Comparison of ENCODE assay signal across 21 cellular contexts in the genomic region with DNA sequence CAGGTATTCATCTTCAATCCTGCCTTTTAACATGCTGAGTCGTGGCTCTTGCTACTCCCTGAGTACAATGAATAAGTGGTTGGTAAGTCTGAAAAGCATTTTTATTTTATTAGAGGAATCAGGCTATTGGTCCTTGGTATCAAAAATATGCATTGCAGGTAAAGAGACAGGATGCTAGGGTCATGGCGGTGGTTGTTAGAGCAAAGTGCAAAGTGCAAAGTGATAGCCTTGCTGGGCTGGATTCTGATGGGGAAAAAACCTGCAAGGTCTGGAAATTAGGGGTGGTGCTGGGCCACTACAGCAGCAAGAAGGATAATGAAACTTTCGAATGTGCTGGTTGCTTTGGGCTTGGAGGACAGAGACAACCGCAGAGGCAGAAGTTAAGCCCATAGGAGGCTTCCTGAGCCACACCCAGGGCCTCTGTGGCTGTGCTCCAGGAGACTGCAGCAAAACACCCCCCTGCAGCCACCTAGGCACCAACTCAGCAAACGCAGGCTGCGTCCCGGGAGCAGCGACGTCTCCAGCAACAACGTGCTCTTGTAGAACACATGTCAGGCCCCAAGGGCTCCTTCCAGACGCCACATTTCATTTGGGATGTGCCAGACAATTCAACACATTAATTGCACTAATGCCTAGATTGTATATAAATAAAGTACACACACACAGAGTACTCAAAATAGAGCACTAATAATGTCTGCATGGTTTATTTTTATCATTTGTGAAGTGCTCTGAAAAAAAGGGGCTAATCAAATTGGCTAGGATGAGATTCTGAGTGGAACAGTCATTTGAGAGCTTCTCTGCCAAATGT.
DNase-seq lines count a peak whose midpoint lies in the region; ATAC-seq, FAIRE-seq and TF ChIP-seq lines count a peak whose summit lies in the region.
"Had no signal": no experiment of that assay in that cellular context is flagged by ENCODE, and none has a peak within 500 bp of the region (broad histone marks: within the 10 kb centered on the region; RNA-seq: fewer than 3 reads in every experiment).

No MANE protein-coding gene starts in this region.

- no peaks in the 10 kb centered on the region for H3K9me2 ChIP-seq in GM23338 (ENCODE audit: insufficient read depth)

- no peak for FAIRE-seq in D721Med (lab: Jason Lieb, UNC)
- FAIRE-seq: TTC549 had no signal

- TF ChIP-seq CTCF in GM23338 (conservative IDR thresholded peaks at IDR 0.05; ENCODE audit: low read depth in 2 of 2) (no peak), WTC11 (IDR thresholded peaks at IDR 0.05) (no peak), left ventricle myocardium inferior (IDR thresholded peaks at IDR 0.05; ENCODE audit: borderline replicate concordance) (no peak), D721Med (IDR thresholded peaks at IDR 0.05; ENCODE audit: insufficient read depth, missing control alignments) (no peak)

- no CpG with 5 or more reads among the region's 11 CpGs for WGBS in mesendoderm (ENCODE audit: extremely low coverage, insufficient coverage, low lambda C conversion rate)

- intact Hi-C loops in left ventricle myocardium inferior (cut with micrococcal nuclease): no loop called here

- peaks cover 6% of the 10 kb centered on the region; the same call in 1 of the 2 replicates for H3F3A ChIP-seq in GM23338 (replicated peaks; ENCODE audit: low read depth)

- H3K4me1 Mint-ChIP-seq in GM23338 (peaks cover 76% of the 10 kb centered on the region), WTC11 (peaks cover 75% of the 10 kb centered on the region)

- DNase-seq in GM23338 (ENCODE audit: low spot score) (peak; percentile 52), WTC11 (ENCODE audit: low spot score) (no peak), left ventricle myocardium inferior (peak; percentile 50), mesendoderm (peak; percentile 26), D721Med (ENCODE audit: insufficient read length, low spot score) (no peak), midbrain (lab: John Stamatoyannopoulos, UW) (no peak), GF-D8 (lab: John Stamatoyannopoulos, UW) (no peak)
- DNase-seq: activated CD4-positive, alpha-beta T cell treated with anti-CD3 and anti-CD28 coated beads for 48 hours; CD4-positive, alpha-beta memory T cell; cortex of kidney; DMS153; NCI-H1105; NCI-H2029 treated with DMSO at 0.1 percent for 48 hours; NCI-H526 treated with DMSO at 0.1 percent for 48 hours; stimulated activated CD4-positive, alpha-beta T cell treated with anti-CD3 and anti-CD28 coated beads, Interleukin-4, amount 100 ng/mL, for 1 hour had no signal

- no peak overlapping the region for H3K18ac ChIP-seq in mesendoderm (ENCODE audit: low read length)

- H3K36me3 ChIP-seq in GM23338 (ENCODE audit: insufficient read depth): no peaks in the 10 kb centered on the region
- H3K36me3 ChIP-seq in left ventricle myocardium inferior: no peaks in the 10 kb centered on the region
- no peaks in the 10 kb centered on the region for H3K36me3 ChIP-seq in mesendoderm (ENCODE audit: control insufficient read depth, insufficient read depth, low read length)
- H3K36me3 ChIP-seq: prostate gland had no signal

- H3K4me1 ChIP-seq in GM23338 (ENCODE audit: insufficient read depth): peaks cover 79% of the 10 kb centered on the region
- H3K4me1 ChIP-seq in left ventricle myocardium inferior: peaks cover 90% of the 10 kb centered on the region
- H3K4me1 ChIP-seq in mesendoderm (ENCODE audit: control insufficient read depth, low read depth, low read length): no peaks in the 10 kb centered on the region
- H3K4me1 ChIP-seq: prostate gland had no signal

- peak overlapping the region; percentile 45 for H3K27ac Mint-ChIP-seq in GM23338
- H3K27ac Mint-ChIP-seq in WTC11: peak overlapping the region; percentile 29; the same call in 1 of the 2 replicates
- H3K27ac Mint-ChIP-seq: type B pancreatic cell had no signal

- peaks cover 4% of the 10 kb centered on the region for H3K27me3 Mint-ChIP-seq in GM23338 (ENCODE audit: insufficient read depth, low read depth, poor library complexity)
- no peaks in the 10 kb centered on the region for H3K27me3 Mint-ChIP-seq in WTC11 (ENCODE audit: low read depth)
- H3K27me3 Mint-ChIP-seq: CD4-positive, alpha-beta memory T cell; type B pancreatic cell had no signal

- no peak overlapping the region for H3K56ac ChIP-seq in mesendoderm (ENCODE audit: low read length)

- H3K79me2 ChIP-seq in GM23338 (replicated peaks; ENCODE audit: insufficient read depth): no peaks in the 10 kb centered on the region
- H3K79me2 ChIP-seq in mesendoderm (ENCODE audit: control insufficient read depth, insufficient read depth, low read length): no peaks in the 10 kb centered on the region
- H3K79me2 ChIP-seq: hepatocyte had no signal

- H2BK15ac ChIP-seq in mesendoderm (replicated peaks; ENCODE audit: low read depth): no peak overlapping the region

- no peaks in the 10 kb centered on the region for H3K9me3 Mint-ChIP-seq in GM23338
- H3K9me3 Mint-ChIP-seq in WTC11: no peaks in the 10 kb centered on the region
- H3K9me3 Mint-ChIP-seq: mesothelial cell of epicardium, type B pancreatic cell had no signal

- H3K79me1 ChIP-seq in mesendoderm (ENCODE audit: low read length): no peaks in the 10 kb centered on the region

- CTCF ChIA-PET in WTC11 (lab: Charles Lee): no interaction called here

- ATAC-seq in GM23338: peak; percentile 76
- peak; percentile 79 for ATAC-seq in WTC11
- ATAC-seq in GM21786 (IDR thresholded peaks at IDR 0.05; ENCODE audit: unreplicated experiment): no peak

- H3K9ac ChIP-seq in mesendoderm (ENCODE audit: low read length): no peak overlapping the region

- H3K27ac ChIP-seq in GM23338 (ENCODE audit: low read depth) (peak overlapping the region; percentile 41; the same call in 1 of the 2 replicates), left ventricle myocardium inferior (replicated peaks) (peak overlapping the region; percentile 88), mesendoderm (ENCODE audit: low read depth, low read length) (no peak overlapping the region)
- H3K27ac ChIP-seq: hepatocyte, prostate gland had no signal

- H3K4me3 ChIP-seq in GM23338 (0 out of 2 replicates have a peak overlapping the region, but pooled peaks have one; percentile 20), left ventricle myocardium inferior (peak overlapping the region; percentile 24), mesendoderm (ENCODE audit: low read length) (no peak overlapping the region)
- H3K4me3 ChIP-seq: hepatocyte, prostate gland had no signal

- H2AFZ ChIP-seq in GM23338: no peak overlapping the region
- H2AFZ ChIP-seq: hepatocyte had no signal

- H4K5ac ChIP-seq in mesendoderm (ENCODE audit: low read length): no peak overlapping the region

- no peak overlapping the region for H3K4me3 Mint-ChIP-seq in GM23338
- no peak overlapping the region for H3K4me3 Mint-ChIP-seq in WTC11
- H3K4me3 Mint-ChIP-seq: CD4-positive, alpha-beta memory T cell; mesothelial cell of epicardium; type B pancreatic cell had no signal

- H3K36me3 Mint-ChIP-seq in GM23338 (ENCODE audit: low read depth): no peaks in the 10 kb centered on the region
- H3K36me3 Mint-ChIP-seq in WTC11: no peaks in the 10 kb centered on the region
- H3K36me3 Mint-ChIP-seq: mesothelial cell of epicardium had no signal

- POLR2A ChIA-PET in WTC11 (lab: Charles Lee): no interaction called here

- H4K8ac ChIP-seq in mesendoderm (ENCODE audit: low read depth, low read length): no peak overlapping the region

- no peak overlapping the region for H3K23ac ChIP-seq in mesendoderm (ENCODE audit: low read length)

- H3K27me3 ChIP-seq in GM23338 (ENCODE audit: insufficient read depth) (no peaks in the 10 kb centered on the region), left ventricle myocardium inferior (ENCODE audit: low read depth) (no peaks in the 10 kb centered on the region), mesendoderm (ENCODE audit: insufficient read depth, low read length, poor library complexity) (no peaks in the 10 kb centered on the region)
- H3K27me3 ChIP-seq: hepatocyte had no signal

- H2BK5ac ChIP-seq in mesendoderm (ENCODE audit: low read length): no peak overlapping the region

- H3K9me3 ChIP-seq in left ventricle myocardium inferior (replicated peaks): no peaks in the 10 kb centered on the region
- H3K9me3 ChIP-seq: prostate gland had no signal

- H3K4ac ChIP-seq in mesendoderm (ENCODE audit: low read depth, low read length): no peak overlapping the region

- no peak overlapping the region for H2BK120ac ChIP-seq in mesendoderm (ENCODE audit: low read depth, low read length)

- H4K20me1 ChIP-seq in GM23338 (replicated peaks; ENCODE audit: insufficient read depth): no peaks in the 10 kb centered on the region; the same call in 1 of the 2 replicates

- H2AK5ac ChIP-seq in mesendoderm (ENCODE audit: low read length): no peak overlapping the region

- H3K4me2 ChIP-seq in GM23338 (peak overlapping the region; percentile 68), mesendoderm (ENCODE audit: low read length) (no peak overlapping the region)
- H3K4me2 ChIP-seq: hepatocyte had no signal

TF ChIP-seq in GM23338, 12 proteins besides CTCF, POLR2A, EP300 and RAD21 (continues in another document):
- TF ChIP-seq CREB1 (CRISPR knock-in tag; IDR thresholded peaks at IDR 0.05; ENCODE audit: low read depth) (no peak), NANOG (IDR thresholded peaks at IDR 0.05; ENCODE audit: borderline replicate concordance) (no peak), EZH2 (IDR thresholded peaks at IDR 0.05; ENCODE audit: low read depth, unreplicated experiment) (no peak), ZNF114 (CRISPR knock-in tag; IDR thresholded peaks at IDR 0.05) (no peak), POLR2AphosphoS5 (IDR thresholded peaks at IDR 0.05; ENCODE audit: low read depth) (no peak), ZNF331 (CRISPR knock-in tag; IDR thresholded peaks at IDR 0.05; ENCODE audit: low read depth) (no peak)

TF ChIP-seq in WTC11, 78 proteins besides CTCF, POLR2A, EP300 and RAD21 (continues in another document):
- TF ChIP-seq, protein P1, sequence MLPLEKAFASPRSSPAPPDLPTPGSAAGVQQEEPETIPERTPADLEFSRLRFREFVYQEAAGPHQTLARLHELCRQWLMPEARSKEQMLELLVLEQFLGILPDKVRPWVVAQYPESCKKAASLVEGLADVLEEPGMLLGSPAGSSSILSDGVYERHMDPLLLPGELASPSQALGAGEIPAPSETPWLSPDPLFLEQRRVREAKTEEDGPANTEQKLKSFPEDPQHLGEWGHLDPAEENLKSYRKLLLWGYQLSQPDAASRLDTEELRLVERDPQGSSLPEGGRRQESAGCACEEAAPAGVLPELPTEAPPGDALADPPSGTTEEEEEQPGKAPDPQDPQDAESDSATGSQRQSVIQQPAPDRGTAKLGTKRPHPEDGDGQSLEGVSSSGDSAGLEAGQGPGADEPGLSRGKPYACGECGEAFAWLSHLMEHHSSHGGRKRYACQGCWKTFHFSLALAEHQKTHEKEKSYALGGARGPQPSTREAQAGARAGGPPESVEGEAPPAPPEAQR (CRISPR knock-in tag; IDR thresholded peaks at IDR 0.05): no peak
- TF ChIP-seq, protein P2, sequence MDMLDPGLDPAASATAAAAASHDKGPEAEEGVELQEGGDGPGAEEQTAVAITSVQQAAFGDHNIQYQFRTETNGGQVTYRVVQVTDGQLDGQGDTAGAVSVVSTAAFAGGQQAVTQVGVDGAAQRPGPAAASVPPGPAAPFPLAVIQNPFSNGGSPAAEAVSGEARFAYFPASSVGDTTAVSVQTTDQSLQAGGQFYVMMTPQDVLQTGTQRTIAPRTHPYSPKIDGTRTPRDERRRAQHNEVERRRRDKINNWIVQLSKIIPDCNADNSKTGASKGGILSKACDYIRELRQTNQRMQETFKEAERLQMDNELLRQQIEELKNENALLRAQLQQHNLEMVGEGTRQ (CRISPR knock-in tag; IDR thresholded peaks at IDR 0.05): no peak

Comparison
In these comparisons a context has a peak if more than half of its experiments do, and no peak if none do; other contexts are left out.
1. DNase-seq: peak in GM23338 (single experiment), left ventricle myocardium inferior (single experiment) and mesendoderm (single experiment); none in WTC11 (single experiment), D721Med (single experiment), midbrain (single experiment) and GF-D8 (single experiment).